ENCODE assay signal across 15 cellular contexts in genomic region chr12:64034901-64035576, GRCh38.
DNase-seq lines count a peak whose midpoint lies in the region; ATAC-seq, FAIRE-seq and TF ChIP-seq lines count a peak whose summit lies in the region.
"Had no signal": no experiment of that assay in that cellular context is flagged by ENCODE, and none has a peak within 500 bp of the region (broad histone marks: within the 10 kb centered on the region; RNA-seq: fewer than 3 reads in every experiment).

No MANE protein-coding gene starts in this region.

- in situ Hi-C loops in GM12878 (cut with MboI): no loop called here

- CTCF ChIA-PET in GM12878 (lab: Yijun Ruan, JAX): no interaction called here
- CTCF ChIA-PET in T-cell (lab: Charles Lee): no interaction called here

- peak; percentile 69 for ATAC-seq in GM18511 (IDR thresholded peaks at IDR 0.05; ENCODE audit: unreplicated experiment)
- peak; percentile 51 for ATAC-seq in HG02678 (IDR thresholded peaks at IDR 0.05; ENCODE audit: unreplicated experiment)
- no peak for ATAC-seq in GM12878
- no peak for ATAC-seq in HG03196 (IDR thresholded peaks at IDR 0.05; ENCODE audit: unreplicated experiment)
- ATAC-seq in T-cell (replicated peaks in 1 of 4): no peak

- H3K9me3 ChIP-seq in GM12878 (replicated peaks; ENCODE audit: control insufficient read depth, insufficient read depth, low read length): no peaks in the 10 kb centered on the region
- H3K9me3 ChIP-seq in thyroid gland: no peaks in the 10 kb centered on the region

- SMC1A ChIA-PET in GM12878 (lab: Charles Lee; ENCODE audit: uncharacterized antibody, unreplicated experiment): no interaction called here

- H3K27me3 Mint-ChIP-seq in T-cell: peaks cover 0 to 1% of the 10 kb centered on the region in 2 donors
- H3K27me3 Mint-ChIP-seq: B cell had no signal

- no peaks in the 10 kb centered on the region for H3K79me2 ChIP-seq in GM12878 (ENCODE audit: control insufficient read depth, insufficient read depth, low read length)

- TF ChIP-seq POLR2A in GM12878 (IDR thresholded peaks at IDR 0.05; ENCODE audit: low read depth, low read length): no peak
- no peak for TF ChIP-seq POLR2A in thyroid gland (IDR thresholded peaks at IDR 0.05)

- no peak for FAIRE-seq in GM12878 (lab: Jason Lieb, UNC)
- FAIRE-seq: GM18507 had no signal

- H3K36me3 ChIP-seq in GM12878 (ENCODE audit: control insufficient read depth in 2 of 2, insufficient read depth in 2 of 2, low read length in 1 of 2) (no peaks in the 10 kb centered on the region), thyroid gland (no peaks in the 10 kb centered on the region)

- BruUV-seq in GM12878 (replicated peaks; lab: Mats Ljungman, UMichigan): no TSS peak

- H3K36me3 Mint-ChIP-seq in T-cell: no peaks in the 10 kb centered on the region
- H3K36me3 Mint-ChIP-seq: CD8-positive, alpha-beta memory T cell had no signal

- H3K27ac ChIP-seq in GM12878 (ENCODE audit: control insufficient read depth, insufficient read depth) (no peak overlapping the region), thyroid gland (peak overlapping the region in 2 of 3 donors; percentile 6 to 12)

- DNase-seq in GM12878 (ENCODE audit: low read depth, low spot score) (no peak), thyroid gland (peak; percentile 67 to 73), NCI-H2029 (lab: John Stamatoyannopoulos, UW) (no peak), T-cell (no peak)
- DNase-seq: CD8-positive, alpha-beta memory T cell; DMS 273 treated with DMSO at 0.1 percent for 48 hours; Kasumi-1; NCI-H1417 treated with DMSO at 0.1 percent for 48 hours; NCI-H2081; NCI-H510A treated with DMSO at 0.1 percent for 48 hours had no signal

- TF ChIP-seq CTCF in GM12878 (IDR thresholded peaks at IDR 0.05 in 2 of 3, conservative IDR thresholded peaks at IDR 0.05 in 1 of 3; ENCODE audit: control insufficient read depth in 2 of 3, extremely low read depth in 1 of 3, insufficient read depth in 1 of 3, low read depth in 3 of 3, low read length in 3 of 3): no peak
- no peak for TF ChIP-seq CTCF in thyroid gland (IDR thresholded peaks at IDR 0.05)

- H3K4me1 Mint-ChIP-seq in T-cell: no peaks in the 10 kb centered on the region
- H3K4me1 Mint-ChIP-seq: B cell; CD8-positive, alpha-beta memory T cell had no signal

- H3K27ac Mint-ChIP-seq in T-cell: no peak overlapping the region
- H3K27ac Mint-ChIP-seq: B cell had no signal

- no peaks in the 10 kb centered on the region for H4K20me1 ChIP-seq in GM12878 (ENCODE audit: control insufficient read depth, insufficient read depth)

- H3K4me1 ChIP-seq in GM12878 (ENCODE audit: control insufficient read depth, insufficient read depth, low read length) (no peaks in the 10 kb centered on the region), thyroid gland (peaks cover 4 to 15% of the 10 kb centered on the region in 2 donors)

- no peak overlapping the region for H3K4me3 ChIP-seq in GM12878
- H3K4me3 ChIP-seq in thyroid gland (replicated peaks in 1 of 3): no peak overlapping the region

- H3K9me3 Mint-ChIP-seq in T-cell: no peaks in the 10 kb centered on the region

- H3K4me2 ChIP-seq in GM12878 (ENCODE audit: control insufficient read depth, insufficient read depth): no peak overlapping the region

- intact Hi-C loops in GM12878 (cut with micrococcal nuclease; ENCODE audit: unreplicated experiment) (no loop called here), thyroid gland (cut with DNase I) (no loop called here)

- no peak overlapping the region for H3K4me3 Mint-ChIP-seq in T-cell
- H3K4me3 Mint-ChIP-seq: B cell; CD8-positive, alpha-beta memory T cell had no signal

- RAD21 ChIA-PET in GM12878 (lab: Charles Lee; ENCODE audit: unreplicated experiment): no interaction called here

- TF ChIP-seq RAD21 in GM12878 (IDR thresholded peaks at IDR 0.05; ENCODE audit: insufficient read depth, low read depth, low read length): no peak

- H3K27me3 ChIP-seq in GM12878 (replicated peaks in 1 of 2; ENCODE audit: control insufficient read depth in 2 of 2, insufficient read depth in 2 of 2, low read length in 1 of 2) (no peaks in the 10 kb centered on the region), thyroid gland (no peaks in the 10 kb centered on the region)

- H2AFZ ChIP-seq in GM12878 (ENCODE audit: control insufficient read depth, low read depth, low read length): no peak overlapping the region

- no peak overlapping the region for H3K9ac ChIP-seq in GM12878 (ENCODE audit: control insufficient read depth, insufficient read depth, low read length)

- TF ChIP-seq EP300 in GM12878 (IDR thresholded peaks at IDR 0.05; ENCODE audit: borderline replicate concordance in 1 of 2, control insufficient read depth in 1 of 2, low read depth in 2 of 2, low read length in 2 of 2): no peak

- POLR2A ChIA-PET in GM12878 (lab: Charles Lee): no interaction called here
- POLR2A ChIA-PET in T-cell (lab: Charles Lee): no interaction called here

TF ChIP-seq in GM12878, 131 proteins besides CTCF, POLR2A, EP300 and RAD21 (continues in another document):
- TF ChIP-seq ZNF384 (IDR thresholded peaks at IDR 0.05; ENCODE audit: borderline replicate concordance, low read depth, low read length) (peak; percentile 37; the same call in 1 of the 2 replicates), SMAD1 (IDR thresholded peaks at IDR 0.05; ENCODE audit: low read depth, partially characterized antibody) (no peak), CREM (IDR thresholded peaks at IDR 0.05; ENCODE audit: low read depth) (no peak), CBFB (IDR thresholded peaks at IDR 0.05; ENCODE audit: low read depth) (no peak), ATF3 (IDR thresholded peaks at IDR 0.05; ENCODE audit: borderline replicate concordance, extremely low read depth, low read depth, low read length) (no peak), ZBTB33 (IDR thresholded peaks at IDR 0.05) (no peak), PKNOX1 (IDR thresholded peaks at IDR 0.05) (peak; percentile 40; the same call in 1 of the 2 replicates), STAT1 (conservative IDR thresholded peaks at IDR 0.05) (no peak), WRNIP1 (IDR thresholded peaks at IDR 0.05; ENCODE audit: borderline replicate concordance, low read depth, low read length) (no peak), TCF3 (IDR thresholded peaks at IDR 0.05; ENCODE audit: borderline replicate concordance, insufficient read depth, low read depth, low read length) (no peak), KDM1A (IDR thresholded peaks at IDR 0.05; ENCODE audit: borderline replicate concordance) (no peak), HCFC1 (IDR thresholded peaks at IDR 0.05; ENCODE audit: low read length) (no peak), RBBP5 (conservative IDR thresholded peaks at IDR 0.05) (no peak), HDAC6 (IDR thresholded peaks at IDR 0.05; ENCODE audit: unreplicated experiment) (no peak), POLR2AphosphoS2 (IDR thresholded peaks at IDR 0.05; ENCODE audit: low read depth, low read length) (no peak), BRCA1 (IDR thresholded peaks at IDR 0.05; ENCODE audit: low read depth, low read length) (no peak), NFIC (IDR thresholded peaks at IDR 0.05; ENCODE audit: low read depth, low read length) (no peak), JUND (IDR thresholded peaks at IDR 0.05; ENCODE audit: low read depth, low read length) (no peak), ATF2 (IDR thresholded peaks at IDR 0.05; ENCODE audit: low read length) (no peak)

Comparison
In these comparisons a context has a peak if more than half of its experiments do, and no peak if none do; other contexts are left out.
1. ATAC-seq: peak in GM18511 (single experiment) and HG02678 (single experiment); none in GM12878 (single experiment), HG03196 (single experiment) and T-cell (0 of 4).
2. DNase-seq: peak in thyroid gland (2 of 2); none in GM12878 (single experiment), NCI-H2029 (single experiment) and T-cell (0 of 34).